17 cellular contexts compared by ENCODE assay signal in the genomic region with DNA sequence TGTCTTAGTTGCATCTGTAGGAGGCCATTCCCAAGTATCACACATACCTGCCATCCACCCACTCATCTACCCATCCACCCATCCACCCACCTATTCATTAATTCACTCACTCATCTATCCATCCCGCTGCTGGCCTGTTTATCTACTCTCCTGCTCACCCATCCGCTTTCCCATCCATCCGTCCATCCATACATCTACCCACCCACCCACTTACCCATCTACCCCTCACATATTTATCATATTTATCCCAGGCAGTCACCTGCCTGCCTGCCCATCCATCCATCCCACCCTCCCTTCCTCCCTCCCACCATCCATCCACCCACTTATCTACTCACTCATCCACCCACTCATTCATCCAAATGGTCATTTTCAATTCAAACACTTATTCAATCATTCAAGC.
DNase-seq lines count a peak whose midpoint lies in the region; ATAC-seq and TF ChIP-seq lines count a peak whose summit lies in the region.
"Had no signal": no experiment of that assay in that cellular context is flagged by ENCODE, and none has a peak within 500 bp of the region (broad histone marks: within the 10 kb centered on the region; RNA-seq: fewer than 3 reads in every experiment).

No MANE protein-coding gene starts in this region.

- peaks cover 4% of the 10 kb centered on the region for H3K9me3 Mint-ChIP-seq in osteocyte (ENCODE audit: unreplicated experiment)

- H3K4me1 Mint-ChIP-seq in osteocyte (ENCODE audit: unreplicated experiment) = no peaks in the 10 kb centered on the region
- H3K4me1 Mint-ChIP-seq: B cell had no signal

- H3K27me3 Mint-ChIP-seq in osteocyte (ENCODE audit: unreplicated experiment) = no peaks in the 10 kb centered on the region

- H3K4me1 ChIP-seq in right atrium auricular region (no peaks in the 10 kb centered on the region), right cardiac atrium (ENCODE audit: control insufficient read depth, insufficient read depth, low read length) (no peaks in the 10 kb centered on the region)
- H3K4me1 ChIP-seq: A549; BLaER1 treated with 17β-estradiol and CSF1 and Interleukin-3, amounts not matched to agents 10 nM and 100 nM; Caco-2 had no signal

- no peak for TF ChIP-seq CTCF in right atrium auricular region (IDR thresholded peaks at IDR 0.05)
- TF ChIP-seq CTCF in osteocyte (IDR thresholded peaks at IDR 0.05) = no peak

- H3K36me3 ChIP-seq in right atrium auricular region = peaks cover 18% of the 10 kb centered on the region
- H3K36me3 ChIP-seq: BLaER1 treated with 17β-estradiol and CSF1 and Interleukin-3, amounts not matched to agents 10 nM and 100 nM had no signal

- H3K9me3 ChIP-seq in right atrium auricular region (no peaks in the 10 kb centered on the region), right cardiac atrium (ENCODE audit: control insufficient read depth, low read length) (no peaks in the 10 kb centered on the region)
- H3K9me3 ChIP-seq: A549, Caco-2 had no signal

- ATAC-seq in right cardiac atrium (no peak), GM18868 (IDR thresholded peaks at IDR 0.05; ENCODE audit: unreplicated experiment) (no peak)
- ATAC-seq: A549; CD8-positive, alpha-beta T cell had no signal

- H3K27ac ChIP-seq in right atrium auricular region (no peak overlapping the region), right cardiac atrium (ENCODE audit: low read length) (no peak overlapping the region)
- H3K27ac ChIP-seq: 22Rv1; A549; BLaER1 treated with 17β-estradiol and CSF1 and Interleukin-3, amounts not matched to agents 10 nM and 100 nM; C4-2B had no signal

- no peak overlapping the region for H3K27ac Mint-ChIP-seq in osteocyte (ENCODE audit: unreplicated experiment)
- H3K27ac Mint-ChIP-seq: B cell; CD4-positive, alpha-beta T cell; CD8-positive, alpha-beta T cell had no signal

- WGBS in right cardiac atrium = 86% methylated on average over 3 of the region's 3 CpGs

- no peak overlapping the region for H3K4me3 Mint-ChIP-seq in osteocyte (ENCODE audit: unreplicated experiment)
- H3K4me3 Mint-ChIP-seq: B cell; CD4-positive, alpha-beta T cell; CD8-positive, alpha-beta T cell had no signal

- H3K4me3 ChIP-seq in right atrium auricular region = no peak overlapping the region
- no peak overlapping the region for H3K4me3 ChIP-seq in right cardiac atrium (ENCODE audit: low read length)
- H3K4me3 ChIP-seq: A549; BLaER1 treated with 17β-estradiol and CSF1 and Interleukin-3, amounts not matched to agents 10 nM and 100 nM had no signal

- H3K27me3 ChIP-seq in right atrium auricular region (no peaks in the 10 kb centered on the region), right cardiac atrium (ENCODE audit: control insufficient read depth, insufficient read depth) (no peaks in the 10 kb centered on the region)
- H3K27me3 ChIP-seq: BLaER1 treated with 17β-estradiol and CSF1 and Interleukin-3, amounts not matched to agents 10 nM and 100 nM had no signal

- DNase-seq in right atrium auricular region (ENCODE audit: low spot score) (peak; percentile 13), right cardiac atrium (no peak), osteocyte (ENCODE audit: extremely low spot score, unreplicated experiment) (peak; percentile 11)
- DNase-seq in activated T-cell treated with anti-CD3 and anti-CD28 coated beads, Interleukin-2, amount 50 U/mL, for 1 hour = no peak
- DNase-seq: AML-193; Caco-2; Calu3; CD4-positive, alpha-beta T cell; CD8-positive, alpha-beta T cell; DMS79 treated with DMSO at 0.1 percent for 48 hours; GF-D8 had no signal

- intact Hi-C loops in right cardiac atrium (cut with DNase I) = no loop called here

- peaks cover 8% of the 10 kb centered on the region for H3K36me3 Mint-ChIP-seq in osteocyte (ENCODE audit: unreplicated experiment)
- H3K36me3 Mint-ChIP-seq: CD8-positive, alpha-beta T cell had no signal

Comparison
In these comparisons a context has a peak if more than half of its experiments do, and no peak if none do; other contexts are left out.
1. DNase-seq: peak in right atrium auricular region (single experiment) and osteocyte (single experiment); none in right cardiac atrium (0 of 3) and activated T-cell treated with anti-CD3 and anti-CD28 coated beads, Interleukin-2, amount 50 U/mL, for 1 hour (single experiment).